10 cellular contexts compared by ENCODE assay signal in the genomic region with DNA sequence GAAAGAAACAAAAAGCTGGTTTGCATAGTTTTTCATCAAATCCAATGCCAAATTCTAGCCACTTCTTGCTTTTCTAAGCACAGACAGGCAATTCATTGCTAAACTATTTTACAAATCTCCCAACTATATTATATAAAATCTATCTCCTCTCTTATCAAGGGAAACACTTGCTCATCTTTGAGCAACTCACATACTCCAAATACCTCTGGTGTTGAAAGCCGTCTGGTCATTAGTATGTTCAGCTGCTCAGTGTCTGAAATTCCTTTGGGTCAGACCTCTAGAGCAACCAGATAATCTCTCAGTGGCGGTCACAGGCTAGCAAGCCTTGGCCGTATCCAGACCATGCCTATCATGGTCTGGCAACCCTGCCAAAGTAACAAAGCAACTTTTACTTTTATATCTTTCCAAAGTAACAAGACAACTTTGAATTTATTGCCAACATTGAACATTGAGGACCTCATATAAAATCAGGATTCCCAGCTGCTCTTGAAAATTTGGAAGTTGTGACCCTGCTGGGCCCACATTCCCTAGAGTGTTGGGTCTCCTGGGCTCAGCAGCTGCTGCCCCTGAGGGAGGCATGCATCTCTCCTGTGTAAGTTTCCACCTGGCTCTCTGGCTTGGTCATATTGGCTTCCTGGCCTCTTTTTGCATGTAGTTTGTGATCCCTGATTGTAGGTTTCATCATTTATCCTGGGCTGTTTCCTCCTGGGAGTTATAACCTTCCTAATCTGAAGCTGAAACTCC. TPM values are rescaled to one million over a fixed set of nuclear protein-coding genes. Genes with fewer than 3 reads are reported as not detected.
DNase-seq lines count a peak whose midpoint lies in the region; ATAC-seq, FAIRE-seq and TF ChIP-seq lines count a peak whose summit lies in the region.
"Had no signal": no experiment of that assay in that cellular context is flagged by ENCODE, and none has a peak within 500 bp of the region (broad histone marks: within the 10 kb centered on the region; RNA-seq: fewer than 3 reads in every experiment).

No MANE protein-coding gene starts in this region.

- no peaks in the 10 kb centered on the region for H4K20me1 ChIP-seq in K562 (replicated peaks; ENCODE audit: control insufficient read depth, insufficient read depth, low read length)

- H3K79me2 ChIP-seq in K562 (ENCODE audit: control insufficient read depth, insufficient read depth, low read length): no peaks in the 10 kb centered on the region

- POLR2A ChIA-PET in K562 (lab: Yijun Ruan, JAX): no interaction called here

- no peak for TF ChIP-seq RAD21 in K562 (CRISPR knock-in tag; conservative IDR thresholded peaks at IDR 0.05 in 1 of 2, IDR thresholded peaks at IDR 0.05 in 1 of 2)

- no peak for TF ChIP-seq POLR2A in K562 (conservative IDR thresholded peaks at IDR 0.05)
- TF ChIP-seq POLR2A in erythroblast (IDR thresholded peaks at IDR 0.05; ENCODE audit: low read length): no peak

- no peak overlapping the region for H3K4me3 ChIP-seq in K562

- ATAC-seq in GM18909 (IDR thresholded peaks at IDR 0.05; ENCODE audit: poor library complexity, unreplicated experiment) (peak; percentile 5), HG03066 (IDR thresholded peaks at IDR 0.05; ENCODE audit: low read depth, unreplicated experiment) (peak; percentile 1), K562 (peak; percentile 27; the same call in 1 of the 3 replicates), omental fat pad (ENCODE audit: low FRiP score) (peak; percentile 87), HG03521 (IDR thresholded peaks at IDR 0.05; ENCODE audit: unreplicated experiment) (no peak)
- ATAC-seq: PC-3 had no signal

- TF ChIP-seq EP300 in K562 (IDR thresholded peaks at IDR 0.05; ENCODE audit: low read length): no peak

- H3K9me1 ChIP-seq in K562 (ENCODE audit: control insufficient read depth, insufficient read depth, low read length): no peaks in the 10 kb centered on the region

- H3K27me3 ChIP-seq in K562 (ENCODE audit: control insufficient read depth in 2 of 2, insufficient read depth in 2 of 2, low read length in 2 of 2): peaks cover 9 to 34% of the 10 kb centered on the region in 2 experiments; a peak in 4 of 5 replicates

- intact Hi-C loops in K562 (cut with micrococcal nuclease): no loop called here

- H3K27ac ChIP-seq in K562 (ENCODE audit: extremely low read depth, low read depth, low read length): no peak overlapping the region

- H3K9me3 ChIP-seq in K562 (replicated peaks; ENCODE audit: control insufficient read depth, insufficient read depth, low read depth, low read length): no peaks in the 10 kb centered on the region

- in situ Hi-C loops in K562 (cut with MboI): no loop called here

- H3K4me1 ChIP-seq in K562 (replicated peaks in 1 of 2; ENCODE audit: control insufficient read depth in 2 of 2, insufficient read depth in 2 of 2, low read length in 2 of 2): no peaks in the 10 kb centered on the region

- H2AFZ ChIP-seq in K562 (ENCODE audit: low read depth, low read length): no peak overlapping the region

- DNase-seq in K562 (ENCODE audit: extremely low read depth in 1 of 4, low spot score in 3 of 4): no peak
- no peak for DNase-seq in omental fat pad (ENCODE audit: low spot score)
- DNase-seq in SIG-M5 (lab: John Stamatoyannopoulos, UW): no peak
- no peak for DNase-seq in erythroblast (lab: John Stamatoyannopoulos, UW)
- DNase-seq in germinal center (ENCODE audit: low spot score): no peak
- DNase-seq: PC-3 had no signal

- CTCF ChIA-PET in K562 (lab: Yijun Ruan, JAX; ENCODE audit: low intra/inter-chr PET ratio): no interaction called here

- no peak for FAIRE-seq in K562 (lab: Jason Lieb, UNC)
- FAIRE-seq: frontal cortex had no signal

- no TSS peak for BruUV-seq in K562 (replicated peaks; lab: Mats Ljungman, UMichigan)

- H3K9ac ChIP-seq in K562 (ENCODE audit: insufficient read depth in 1 of 2, low read depth in 2 of 2, low read length in 2 of 2): no peak overlapping the region

- no peaks in the 10 kb centered on the region for H3K36me3 ChIP-seq in K562 (ENCODE audit: control insufficient read depth, insufficient read depth, low read length)

- no peak overlapping the region for H3K4me2 ChIP-seq in K562 (ENCODE audit: insufficient read depth, low read length)

- WGBS in K562 (ENCODE audit: insufficient coverage, low coverage, missing lambda C conversion rate): 12% methylated on average over 3 of the region's 3 CpGs

- TF ChIP-seq CTCF in K562 (IDR thresholded peaks at IDR 0.05 in 2 of 3, conservative IDR thresholded peaks at IDR 0.05 in 1 of 3; ENCODE audit: insufficient read depth in 2 of 3, low read depth in 1 of 3, low read length in 3 of 3) (no peak), omental fat pad (IDR thresholded peaks at IDR 0.05) (no peak)

TF ChIP-seq in K562, 482 proteins besides CTCF, POLR2A, EP300 and RAD21:
- TF ChIP-seq POLR2AphosphoS5 (IDR thresholded peaks at IDR 0.05; ENCODE audit: control insufficient read depth, insufficient read depth, low read depth, low read length) (no peak), HMGN3 (IDR thresholded peaks at IDR 0.05; ENCODE audit: borderline replicate concordance, extremely low read depth, insufficient read length, low read depth, low read length) (no peak), RBBP5 (IDR thresholded peaks at IDR 0.05; ENCODE audit: borderline replicate concordance, insufficient read depth, low read length, poor library complexity, severe bottlenecking) (no peak), RBM25 (IDR thresholded peaks at IDR 0.05; ENCODE audit: low read depth, low read length, severe bottlenecking) (no peak), ZNF146 (CRISPR knock-in tag; IDR thresholded peaks at IDR 0.05; ENCODE audit: unreplicated experiment) (no peak), NFE2L1 (tag; IDR thresholded peaks at IDR 0.05; ENCODE audit: borderline replicate concordance, low read depth) (no peak), ERF (CRISPR knock-in tag; IDR thresholded peaks at IDR 0.05) (no peak), RBM22 (IDR thresholded peaks at IDR 0.05; ENCODE audit: low read depth, low read length, poor library complexity, severe bottlenecking) (no peak), ZNF408 (CRISPR knock-in tag; IDR thresholded peaks at IDR 0.05; ENCODE audit: low read depth) (no peak), RFX5 (IDR thresholded peaks at IDR 0.05; ENCODE audit: low read depth, low read length) (no peak), MEIS2 (IDR thresholded peaks at IDR 0.05; ENCODE audit: partially characterized antibody) (no peak), ZNF696 (CRISPR knock-in tag; conservative IDR thresholded peaks at IDR 0.05) (no peak)
- TF ChIP-seq, protein P1, sequence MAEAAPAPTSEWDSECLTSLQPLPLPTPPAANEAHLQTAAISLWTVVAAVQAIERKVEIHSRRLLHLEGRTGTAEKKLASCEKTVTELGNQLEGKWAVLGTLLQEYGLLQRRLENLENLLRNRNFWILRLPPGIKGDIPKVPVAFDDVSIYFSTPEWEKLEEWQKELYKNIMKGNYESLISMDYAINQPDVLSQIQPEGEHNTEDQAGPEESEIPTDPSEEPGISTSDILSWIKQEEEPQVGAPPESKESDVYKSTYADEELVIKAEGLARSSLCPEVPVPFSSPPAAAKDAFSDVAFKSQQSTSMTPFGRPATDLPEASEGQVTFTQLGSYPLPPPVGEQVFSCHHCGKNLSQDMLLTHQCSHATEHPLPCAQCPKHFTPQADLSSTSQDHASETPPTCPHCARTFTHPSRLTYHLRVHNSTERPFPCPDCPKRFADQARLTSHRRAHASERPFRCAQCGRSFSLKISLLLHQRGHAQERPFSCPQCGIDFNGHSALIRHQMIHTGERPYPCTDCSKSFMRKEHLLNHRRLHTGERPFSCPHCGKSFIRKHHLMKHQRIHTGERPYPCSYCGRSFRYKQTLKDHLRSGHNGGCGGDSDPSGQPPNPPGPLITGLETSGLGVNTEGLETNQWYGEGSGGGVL (CRISPR knock-in tag; IDR thresholded peaks at IDR 0.05): no peak

RNA-seq across cellular contexts. Expression of a gene that starts 56.8 kb away (rescaled TPM):
- 3.0 and 4.2 TPM in 2 replicates for total RNA-seq in K562 (2011; cell fraction: chromatin; rRNA removed; ENCODE audit: low replicate concordance)
- total RNA-seq in K562 (2011; cell fraction: nucleolus; rRNA removed): 1.7 and 4.2 TPM in 2 replicates
- 3.9 and 5.8 TPM in 2 replicates for total RNA-seq in K562 (2011; cell fraction: nucleoplasm; rRNA removed)
- 16.0 and 18.5 TPM in 2 replicates for total RNA-seq in K562 (2014; rRNA removed)
- 12.5 and 13.0 TPM in 2 replicates for total RNA-seq in K562 (2014; rRNA removed; fragmentation: Illumina TruSeq; extraction: Trizol)
- total RNA-seq in K562 (2015; rRNA removed; fragmentation: Illumina TruSeq; extraction: Trizol): 13.6 and 13.8 TPM in 2 replicates
- total RNA-seq in K562 (2021): 13.9 and 16.1 TPM in 2 replicates
- polyA plus RNA-seq in K562 (2011; rRNA removed): 12.2 and 13.5 TPM in 2 replicates
- polyA plus RNA-seq in K562 (2011; cell fraction: cytosol; rRNA removed): 8.6 and 14.3 TPM in 2 replicates
- 6.9 and 7.9 TPM in 2 replicates for polyA plus RNA-seq in K562 (2011; cell fraction: nucleus; rRNA removed)
- 5.5 and 13.7 TPM in 2 replicates for polyA plus RNA-seq in K562 (2012)
- 10.4 and 13.3 TPM in 2 replicates for polyA plus RNA-seq in K562 (2014; fragmentation: Illumina TruSeq; extraction: Trizol)
- 1 to 10 TPM; 5.3 to 6.1 TPM for polyA plus RNA-seq in K562 (2014; fragmentation: Nextera tagmentation; extraction: Ambion mirVana)
- 11.2 and 15.2 TPM in 2 replicates for polyA plus RNA-seq in K562 (2014; rRNA removed)
- polyA minus RNA-seq in K562 (2011; rRNA and poly(A)+ RNA removed): 15.3 and 17.1 TPM in 2 replicates
- polyA minus RNA-seq in K562 (2011; cell fraction: cytosol; rRNA and poly(A)+ RNA removed): 4.9 and 8.9 TPM in 2 replicates
- polyA minus RNA-seq in K562 (2011; cell fraction: nucleus; rRNA and poly(A)+ RNA removed): 1.6 and 1.8 TPM in 2 replicates
- 10 to 100 TPM; 12.6 to 23.3 (median 18.6) TPM for total RNA-seq in omental fat pad
